ENCODE assay signal across 1 cellular context in genomic region chr17:27241346-27241946, GRCh38.
A peak's percentile ranks its signal among the peaks of the same experiment; 100 is the strongest.
TF ChIP-seq lines count a peak whose summit lies in the region.

No MANE protein-coding gene starts in this region.

TF ChIP-seq in GM12878, 131 proteins besides CTCF, POLR2A, EP300 and RAD21 (continued from another document):
- TF ChIP-seq RELB (IDR thresholded peaks at IDR 0.05; ENCODE audit: low read depth) = peak; percentile 70; the same call in 1 of the 2 replicates
- TF ChIP-seq FOXM1 (IDR thresholded peaks at IDR 0.05; ENCODE audit: low read depth, low read length) = peak; percentile 55; the same call in 1 of the 2 replicates
- TF ChIP-seq TBL1XR1 (IDR thresholded peaks at IDR 0.05; ENCODE audit: low read depth, low read length) = peak; percentile 53; the same call in 1 of the 2 replicates
- TF ChIP-seq GABPA (IDR thresholded peaks at IDR 0.05; ENCODE audit: low read depth) = no peak
- TF ChIP-seq BACH1 (IDR thresholded peaks at IDR 0.05; ENCODE audit: borderline replicate concordance) = no peak
- TF ChIP-seq PAX5 (IDR thresholded peaks at IDR 0.05; ENCODE audit: borderline replicate concordance, low read depth, low read length) = peak; percentile 70; the same call in 1 of the 2 replicates
- peak in 1 of 2 experiments; percentile 45; a peak in 1 of 4 replicates for TF ChIP-seq SRF (IDR thresholded peaks at IDR 0.05; ENCODE audit: low read depth in 2 of 2, low read length in 2 of 2)
- TF ChIP-seq POU2F2 (IDR thresholded peaks at IDR 0.05; ENCODE audit: borderline replicate concordance, low read depth, low read length) = 0 out of 3 replicates have a peak, but pooled peaks have one; percentile 26
- peak; percentile 52 for TF ChIP-seq BCL3 (IDR thresholded peaks at IDR 0.05; ENCODE audit: borderline replicate concordance, insufficient read depth, low read depth, low read length, poor library complexity, severe bottlenecking)
- peak; percentile 89 for TF ChIP-seq JUNB (IDR thresholded peaks at IDR 0.05)
- peak in 1 of 2 experiments; percentile 92; a peak in 2 of 4 replicates for TF ChIP-seq ETV6 (conservative IDR thresholded peaks at IDR 0.05 in 1 of 2, IDR thresholded peaks at IDR 0.05 in 1 of 2; ENCODE audit: borderline replicate concordance in 1 of 2, low read depth in 1 of 2)
- peak; percentile 53 for TF ChIP-seq BCL11A (IDR thresholded peaks at IDR 0.05; ENCODE audit: low read depth, low read length)
- TF ChIP-seq IKZF2 (IDR thresholded peaks at IDR 0.05) = peak; percentile 74
- peak; percentile 84 for TF ChIP-seq DPF2 (IDR thresholded peaks at IDR 0.05)
- peak; percentile 72; the same call in 1 of the 2 replicates for TF ChIP-seq JUND (IDR thresholded peaks at IDR 0.05; ENCODE audit: low read depth, low read length)
- peak; percentile 93 for TF ChIP-seq RUNX3 (IDR thresholded peaks at IDR 0.05; ENCODE audit: low read length)
- TF ChIP-seq GATAD2B (conservative IDR thresholded peaks at IDR 0.05; ENCODE audit: low read depth) = peak; percentile 50; the same call in 1 of the 2 replicates
- TF ChIP-seq BRCA1 (IDR thresholded peaks at IDR 0.05; ENCODE audit: low read depth, low read length) = no peak
- TF ChIP-seq CHD1 (IDR thresholded peaks at IDR 0.05; ENCODE audit: low read depth, low read length) = no peak
- peak; percentile 80 for TF ChIP-seq SPI1 (IDR thresholded peaks at IDR 0.05; ENCODE audit: borderline replicate concordance, insufficient read depth, low read depth, low read length)
- TF ChIP-seq ATF2 (IDR thresholded peaks at IDR 0.05; ENCODE audit: low read length) = peak; percentile 54; the same call in 1 of the 2 replicates
- TF ChIP-seq CREM (IDR thresholded peaks at IDR 0.05; ENCODE audit: low read depth) = peak; percentile 39; the same call in 1 of the 2 replicates
- peak; percentile 84 for TF ChIP-seq IKZF1 (conservative IDR thresholded peaks at IDR 0.05)
- peak; percentile 66 for TF ChIP-seq SKIL (IDR thresholded peaks at IDR 0.05; ENCODE audit: low read depth, poor library complexity, severe bottlenecking)
- TF ChIP-seq CREB1 (IDR thresholded peaks at IDR 0.05; ENCODE audit: low read depth) = 0 out of 2 replicates have a peak, but pooled peaks have one; percentile 30
- no peak for TF ChIP-seq LARP7 (IDR thresholded peaks at IDR 0.05)
- peak; percentile 81; the same call in 1 of the 2 replicates for TF ChIP-seq NFIC (IDR thresholded peaks at IDR 0.05; ENCODE audit: low read depth, low read length)
- TF ChIP-seq CBFB (IDR thresholded peaks at IDR 0.05; ENCODE audit: low read depth) = peak; percentile 60
- peak; percentile 55; the same call in 1 of the 2 replicates for TF ChIP-seq IRF4 (IDR thresholded peaks at IDR 0.05; ENCODE audit: low read depth, low read length)
- no peak for TF ChIP-seq E4F1 (IDR thresholded peaks at IDR 0.05; ENCODE audit: borderline replicate concordance, partially characterized antibody)
- TF ChIP-seq EED (IDR thresholded peaks at IDR 0.05; ENCODE audit: low read depth) = peak; percentile 90
- TF ChIP-seq EGR1 (IDR thresholded peaks at IDR 0.05; ENCODE audit: borderline replicate concordance in 1 of 2, low read depth in 2 of 2, low read length in 2 of 2) = peak in 1 of 2 experiments; percentile 57; a peak in 1 of 3 replicates
